ENCODE assay signal across 14 cellular contexts in the genomic region with DNA sequence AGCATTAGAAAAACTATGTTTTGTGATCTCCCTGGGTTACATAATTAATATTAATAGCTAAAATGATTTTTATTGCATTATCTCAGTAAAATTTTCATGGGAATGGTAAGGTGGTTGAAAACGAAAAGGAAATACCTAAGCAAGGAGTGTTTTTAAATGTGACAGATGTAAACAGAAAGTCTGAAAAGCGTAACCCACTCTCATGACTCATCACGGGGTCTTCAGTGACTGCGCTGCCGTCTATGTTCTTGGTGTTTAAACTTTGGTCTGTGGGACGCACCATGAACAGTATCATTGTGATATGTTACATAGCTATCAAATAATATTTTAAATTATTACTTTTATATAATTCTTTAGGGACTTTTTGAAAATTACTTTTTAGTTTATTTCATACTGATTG.
"Had no signal": no experiment of that assay in that cellular context is flagged by ENCODE, and none has a peak within 500 bp of the region (broad histone marks: within the 10 kb centered on the region; RNA-seq: fewer than 3 reads in every experiment).

No MANE protein-coding gene starts in this region.

- H3K27me3 Mint-ChIP-seq: activated naive CD4-positive, alpha-beta T cell treated with anti-CD3 and anti-CD28 coated beads, Interleukin-2, amount 10 ng/mL, durations not matched to agents 7 days and 5 days; naive thymus-derived CD8-positive, alpha-beta T cell; stimulated activated naive CD8-positive, alpha-beta T cell treated with anti-CD3 and anti-CD28 coated beads, Interleukin-15, Interleukin-2, amounts not matched to agents 100 ng/mL and 50 ng/mL, for 24 hours; T-cell had no signal

- H3K27ac ChIP-seq: colonic mucosa, foreskin keratinocyte, upper lobe of left lung had no signal

- H3K27me3 ChIP-seq: colonic mucosa, esophagus squamous epithelium, foreskin keratinocyte, suprapubic skin, upper lobe of left lung had no signal

- ATAC-seq: foreskin keratinocyte; left colon; naive thymus-derived CD8-positive, alpha-beta T cell; T-cell had no signal

- H3K4me3 ChIP-seq: colonic mucosa, esophagus squamous epithelium, lung, suprapubic skin, upper lobe of left lung had no signal

- H3K9me3 Mint-ChIP-seq: activated naive CD4-positive, alpha-beta T cell treated with anti-CD3 and anti-CD28 coated beads, Interleukin-2, amount 10 ng/mL, durations not matched to agents 7 days and 5 days; naive thymus-derived CD8-positive, alpha-beta T cell; stimulated activated naive CD8-positive, alpha-beta T cell treated with anti-CD3 and anti-CD28 coated beads, Interleukin-15, Interleukin-2, amounts not matched to agents 100 ng/mL and 50 ng/mL, for 24 hours; T-cell had no signal

- H3K9me3 ChIP-seq: colonic mucosa, esophagus squamous epithelium, SK-N-SH, suprapubic skin, upper lobe of left lung had no signal

- DNase-seq: activated naive CD4-positive, alpha-beta T cell treated with anti-CD3 and anti-CD28 coated beads, Interleukin-2, amount 10 ng/mL, durations not matched to agents 7 days and 5 days; colonic mucosa; esophagus squamous epithelium; left colon; naive thymus-derived CD8-positive, alpha-beta T cell; small intestine; T-cell; T-helper 9 cell had no signal

- H3K4me1 ChIP-seq: colonic mucosa, foreskin keratinocyte had no signal

- H3K4me3 Mint-ChIP-seq: activated naive CD4-positive, alpha-beta T cell treated with anti-CD3 and anti-CD28 coated beads, Interleukin-2, amount 10 ng/mL, durations not matched to agents 7 days and 5 days; naive thymus-derived CD8-positive, alpha-beta T cell; stimulated activated naive CD8-positive, alpha-beta T cell treated with anti-CD3 and anti-CD28 coated beads, Interleukin-15, Interleukin-2, amounts not matched to agents 100 ng/mL and 50 ng/mL, for 24 hours; T-cell had no signal

- H3K36me3 ChIP-seq: colonic mucosa, esophagus squamous epithelium, suprapubic skin, upper lobe of left lung had no signal

- H3K27ac Mint-ChIP-seq: activated naive CD4-positive, alpha-beta T cell treated with anti-CD3 and anti-CD28 coated beads, Interleukin-2, amount 10 ng/mL, durations not matched to agents 7 days and 5 days; stimulated activated naive CD8-positive, alpha-beta T cell treated with anti-CD3 and anti-CD28 coated beads, Interleukin-15, Interleukin-2, amounts not matched to agents 100 ng/mL and 50 ng/mL, for 24 hours; T-cell had no signal
